In genomic region chr12:6364037-6364360, GRCh38 we compare ENCODE assay signal across 8 cellular contexts. TPM values are rescaled to one million over a fixed set of nuclear protein-coding genes. Genes with fewer than 3 reads are reported as not detected.
DNase-seq lines count a peak whose midpoint lies in the region; ATAC-seq and TF ChIP-seq lines count a peak whose summit lies in the region.

No MANE protein-coding gene starts in this region.

- H3K36me3 Mint-ChIP-seq in endodermal cell (ENCODE audit: low read depth) (peaks cover 38% of the 10 kb centered on the region), naive B cell (no peaks in the 10 kb centered on the region)

- H2AFZ ChIP-seq in PC-3 (ENCODE audit: low read length), result peak overlapping the region; percentile 64

- CTCF ChIA-PET in PC-3 (lab: Charles Lee), result interaction anchor here (0.6 to 1.8 kb wide), 2 partner anchors 28 to 297 kb away, joined by 3 to 9 read pairs; no protein-coding TSS in a partner anchor

- H3K27me3 ChIP-seq in PC-3 (ENCODE audit: low read length), result no peaks in the 10 kb centered on the region
- H3K27me3 ChIP-seq in endodermal cell (ENCODE audit: control insufficient read depth, insufficient read depth, low read length, poor library complexity, severe bottlenecking), result no peaks in the 10 kb centered on the region

- H3K4me2 ChIP-seq in PC-3 (ENCODE audit: low read length), result peak overlapping the region; percentile 94

- no peak for TF ChIP-seq CTCF in PC-3 (conservative IDR thresholded peaks at IDR 0.05; ENCODE audit: low read depth, low read length)
- TF ChIP-seq CTCF in endodermal cell (conservative IDR thresholded peaks at IDR 0.05), result no peak

- H3K9ac ChIP-seq in PC-3 (ENCODE audit: low read length) (peak overlapping the region; percentile 91), endodermal cell (ENCODE audit: extremely low read depth, low read length, poor library complexity, severe bottlenecking) (no peak overlapping the region)

- intact Hi-C loops in PC-3 (cut with micrococcal nuclease), result no loop called here

- H3K4me1 Mint-ChIP-seq in endodermal cell (peaks cover 13% of the 10 kb centered on the region), naive B cell (peaks cover 12 to 22% (median 21%) of the 10 kb centered on the region in 3 donors)

- H3K27ac ChIP-seq in PC-3 (ENCODE audit: low read length), result peak overlapping the region; percentile 93
- H3K27ac ChIP-seq in endodermal cell (ENCODE audit: low read depth, low read length), result no peak overlapping the region

- H3K27me3 Mint-ChIP-seq in endodermal cell (ENCODE audit: insufficient read depth) (no peaks in the 10 kb centered on the region), naive B cell (peaks cover 26 to 35% (median 27%) of the 10 kb centered on the region in 3 donors)

- H3K9me3 Mint-ChIP-seq in endodermal cell (no peaks in the 10 kb centered on the region), naive B cell (peaks cover 0 to 6% (median 0%) of the 10 kb centered on the region in 7 donors)

- H3K9me3 ChIP-seq in PC-3 (ENCODE audit: low read length), result no peaks in the 10 kb centered on the region
- no peaks in the 10 kb centered on the region for H3K9me3 ChIP-seq in endodermal cell (ENCODE audit: control insufficient read depth, low read length)

- H3K27ac Mint-ChIP-seq in endodermal cell (peak overlapping the region; percentile 45), naive B cell (no peak overlapping the region)

- H3K4me3 Mint-ChIP-seq in endodermal cell (peak overlapping the region; percentile 56), naive B cell (peak overlapping the region; percentile 10 to 75 (median 70))

- H4K20me1 ChIP-seq in PC-3 (ENCODE audit: low read length), result no peaks in the 10 kb centered on the region

- DNase-seq in AG08395 (ENCODE audit: low spot score) (peak; percentile 46), PC-3 (peak; percentile 19), endodermal cell (no peak), naive B cell (no peak), OCI-M1 (lab: John Stamatoyannopoulos, UW) (no peak)
- no peak for DNase-seq in effector CD8-positive, alpha-beta T cell (lab: John Stamatoyannopoulos, UW)

- POLR2A ChIA-PET in PC-3 (lab: Charles Lee; ENCODE audit: unreplicated experiment), result interaction anchor here (1.1 kb wide), 1 partner anchor 9 kb away, joined by 4 read pairs; no protein-coding TSS in a partner anchor

- H3K9me2 ChIP-seq in PC-3 (replicated peaks; ENCODE audit: low read length), result no peaks in the 10 kb centered on the region

- H3K36me3 ChIP-seq in PC-3 (ENCODE audit: low read depth, low read length) (no peaks in the 10 kb centered on the region), endodermal cell (ENCODE audit: control insufficient read depth, insufficient read depth, low read length) (no peaks in the 10 kb centered on the region)

- H3K4me3 ChIP-seq in PC-3 (ENCODE audit: low read length) (peak overlapping the region; percentile 77), endodermal cell (ENCODE audit: low read length) (peak overlapping the region; percentile 78)

- H3F3A ChIP-seq in PC-3 (ENCODE audit: low read length, unreplicated experiment), result peaks cover 6% of the 10 kb centered on the region

- BruUV-seq in PC-3 (replicated peaks; lab: Mats Ljungman, UMichigan), result TSS peak; percentile 66

- H3K4me1 ChIP-seq in PC-3 (ENCODE audit: insufficient read depth, low read length) (peaks cover 56% of the 10 kb centered on the region), endodermal cell (ENCODE audit: control insufficient read depth, insufficient read depth, low read length) (no peaks in the 10 kb centered on the region)

- peaks cover 5% of the 10 kb centered on the region; the same call in 1 of the 2 replicates for H3K79me2 ChIP-seq in PC-3 (ENCODE audit: low read length)

- ATAC-seq in PC-3 (peak; percentile 12), naive B cell (ENCODE audit: low read depth in 2 of 2) (no peak), HG02981 (IDR thresholded peaks at IDR 0.05; ENCODE audit: unreplicated experiment) (no peak), GM19351 (IDR thresholded peaks at IDR 0.05; ENCODE audit: unreplicated experiment) (no peak)

- WGBS in endodermal cell (ENCODE audit: insufficient coverage in 1 of 2, insufficient read length in 1 of 2), 2 experiments, result 79 to 89% methylated on average over 10 to 15 of the region's 15 CpGs

RNA-seq across cellular contexts. Expression of gene SCNN1A, which starts 11.4 kb away (rescaled TPM):
- 2.3 and 2.9 TPM in 2 replicates for total RNA-seq in PC-3 (2014; rRNA removed)
- 10 to 100 TPM; 32.1 to 87.7 TPM for total RNA-seq in endodermal cell
- 9.0 TPM for polyA plus RNA-seq in endodermal cell (2013, experiment 1 of 2)
- polyA plus RNA-seq in endodermal cell (2013, experiment 2 of 2), result 4.3 TPM
- not detected for polyA plus RNA-seq in naive B cell (ENCODE audit: low read depth in 6 of 6)

RNA-seq across cellular contexts. Expression of gene LTBR, which starts 20.0 kb away (rescaled TPM):
- 160 and 163 TPM in 2 replicates for total RNA-seq in PC-3 (2014; rRNA removed)
- total RNA-seq in endodermal cell, result 1 to 10 TPM; 8.4 to 9.1 TPM
- polyA plus RNA-seq in endodermal cell (2013, experiment 1 of 2), result 1.5 TPM
- polyA plus RNA-seq in endodermal cell (2013, experiment 2 of 2), result 1.9 TPM
- polyA plus RNA-seq in naive B cell (ENCODE audit: low read depth in 6 of 6), result under 1 TPM in 3 of 6 donors, not detected in 3; 0.20 to 0.90 (median 0.22) TPM

RNA-seq across cellular contexts. Expression of gene TNFRSF1A, which starts 22.1 kb away (rescaled TPM):
- 95.1 and 97.4 TPM in 2 replicates for total RNA-seq in PC-3 (2014; rRNA removed)
- total RNA-seq in endodermal cell, result 10 to 100 TPM; 43.2 to 86.2 TPM
- 39.7 TPM for polyA plus RNA-seq in endodermal cell (2013, experiment 1 of 2)
- 37.7 TPM for polyA plus RNA-seq in endodermal cell (2013, experiment 2 of 2)
- polyA plus RNA-seq in naive B cell (ENCODE audit: low read depth in 6 of 6), result 1 to 10 TPM in 2 of 6 donors, under 1 TPM in 2, not detected in 2; 0.34 to 1.8 (median 1.0) TPM

RNA-seq across cellular contexts. Expression of gene PLEKHG6, which starts 53.5 kb away (rescaled TPM):
- total RNA-seq in PC-3 (2014; rRNA removed) (18.0 and 18.4 TPM in 2 replicates), endodermal cell (10 to 100 TPM; 24.8 to 37.2 TPM)
- 7.1 TPM for polyA plus RNA-seq in endodermal cell (2013, experiment 1 of 2)
- polyA plus RNA-seq in endodermal cell (2013, experiment 2 of 2), result 4.6 TPM
- polyA plus RNA-seq in naive B cell (ENCODE audit: low read depth in 6 of 6), result not detected

Comparison
In these comparisons a context has a peak if more than half of its experiments do, and no peak if none do; other contexts are left out.
1. DNase-seq: peak in AG08395 (single experiment) and PC-3 (single experiment); none in endodermal cell (single experiment), naive B cell (single experiment), effector CD8-positive, alpha-beta T cell (single experiment) and OCI-M1 (single experiment).
2. RNA of gene LTBR, which starts 20.0 kb away (total RNA-seq): 160 to 163 TPM in PC-3; 8.4 to 9.1 TPM in endodermal cell; every median in the first group is over 10 times any median in the second.